1 cellular context compared by ENCODE assay signal in the genomic region with DNA sequence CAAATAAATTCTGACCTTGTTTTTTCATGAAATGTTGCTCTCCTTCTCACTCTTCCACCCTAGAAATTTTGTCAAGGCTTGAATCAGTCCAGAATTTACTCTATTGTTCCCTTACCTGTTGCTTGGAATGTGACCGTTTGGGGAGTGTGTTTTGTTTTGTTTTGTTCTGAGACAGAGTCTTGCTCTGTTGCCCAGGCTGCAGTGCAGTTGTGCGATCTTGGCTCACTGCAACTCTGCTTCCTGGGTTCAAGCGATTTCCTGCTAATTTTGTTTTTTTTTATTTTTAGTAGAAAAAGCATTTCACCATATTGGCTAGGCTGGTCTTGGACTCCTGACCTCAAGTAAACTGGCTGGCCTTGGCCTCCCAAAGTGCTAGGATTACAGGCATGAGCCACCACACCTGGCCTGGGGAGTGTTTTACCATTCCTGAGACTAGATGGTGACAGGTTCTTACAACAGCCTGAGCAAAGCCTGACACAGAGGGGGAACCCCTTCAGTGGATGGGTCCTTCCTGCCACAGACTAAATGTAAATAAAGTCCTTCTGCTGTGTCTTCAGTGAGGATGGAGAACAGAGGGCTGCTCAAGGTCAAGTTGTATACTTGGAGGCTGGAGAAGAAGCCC.
TF ChIP-seq lines count a peak whose summit lies in the region.

No MANE protein-coding gene starts in this region.

TF ChIP-seq in H1, 55 proteins besides CTCF, POLR2A, EP300 and RAD21:
- TF ChIP-seq EGR1 (IDR thresholded peaks at IDR 0.05; ENCODE audit: borderline replicate concordance, low read depth, low read length) = no peak
